In genomic region chr3:14875411-14876175, GRCh38 we compare ENCODE assay signal across 25 cellular contexts. TPM values are rescaled to one million over a fixed set of nuclear protein-coding genes. Genes with fewer than 3 reads are reported as not detected.
A peak's percentile ranks its signal among the peaks of the same experiment; 100 is the strongest.
DNase-seq lines count a peak whose midpoint lies in the region; ATAC-seq and TF ChIP-seq lines count a peak whose summit lies in the region.
"Had no signal": no experiment of that assay in that cellular context is flagged by ENCODE, and none has a peak within 500 bp of the region (broad histone marks: within the 10 kb centered on the region; RNA-seq: fewer than 3 reads in every experiment).

No MANE protein-coding gene starts in this region.

- H3K36me3 ChIP-seq in GM23338 (ENCODE audit: insufficient read depth): no peaks in the 10 kb centered on the region
- H3K36me3 ChIP-seq in HEK293 (ENCODE audit: control insufficient read depth in 2 of 2, insufficient read depth in 1 of 2, low read length in 2 of 2): no peaks in the 10 kb centered on the region
- H3K36me3 ChIP-seq in lower lobe of right lung: no peaks in the 10 kb centered on the region
- H3K36me3 ChIP-seq: MG63, SJSA1, transverse colon had no signal

- H3K79me2 ChIP-seq in GM23338 (replicated peaks; ENCODE audit: insufficient read depth): no peaks in the 10 kb centered on the region

- H3K27ac Mint-ChIP-seq in GM23338: 0 out of 2 replicates have a peak overlapping the region, but pooled peaks have one; percentile 21
- H3K27ac Mint-ChIP-seq in stimulated activated effector memory CD8-positive, alpha-beta T cell treated with anti-CD3 and anti-CD28 coated beads, Interleukin-12 subunit alpha, Interleukin-12 subunit beta, amount 100 ng/mL, for 72 hours: peak overlapping the region; percentile 68
- H3K27ac Mint-ChIP-seq: activated CD4-positive, alpha-beta memory T cell treated with anti-CD3 and anti-CD28 coated beads for 36 hours had no signal

- no peak overlapping the region for H3K4me3 Mint-ChIP-seq in GM23338
- no peak overlapping the region for H3K4me3 Mint-ChIP-seq in stimulated activated effector memory CD8-positive, alpha-beta T cell treated with anti-CD3 and anti-CD28 coated beads, Interleukin-12 subunit alpha, Interleukin-12 subunit beta, amount 100 ng/mL, for 72 hours
- H3K4me3 Mint-ChIP-seq: activated CD4-positive, alpha-beta memory T cell treated with anti-CD3 and anti-CD28 coated beads for 36 hours had no signal

- intact Hi-C loops in lower lobe of right lung (cut with DNase I): no loop called here

- no peaks in the 10 kb centered on the region; the same call in 2 of the 3 replicates for H3K9me3 Mint-ChIP-seq in GM23338
- H3K9me3 Mint-ChIP-seq in stimulated activated effector memory CD8-positive, alpha-beta T cell treated with anti-CD3 and anti-CD28 coated beads, Interleukin-12 subunit alpha, Interleukin-12 subunit beta, amount 100 ng/mL, for 72 hours: no peaks in the 10 kb centered on the region
- H3K9me3 Mint-ChIP-seq: activated CD4-positive, alpha-beta memory T cell treated with anti-CD3 and anti-CD28 coated beads for 36 hours had no signal

- no peak overlapping the region for H2AFZ ChIP-seq in GM23338

- peaks cover 2% of the 10 kb centered on the region for H3K27me3 Mint-ChIP-seq in GM23338 (ENCODE audit: insufficient read depth, low read depth, poor library complexity)
- H3K27me3 Mint-ChIP-seq: activated CD4-positive, alpha-beta memory T cell treated with anti-CD3 and anti-CD28 coated beads for 36 hours had no signal

- no peaks in the 10 kb centered on the region for H3K36me3 Mint-ChIP-seq in GM23338 (ENCODE audit: low read depth)
- H3K36me3 Mint-ChIP-seq in stimulated activated effector memory CD8-positive, alpha-beta T cell treated with anti-CD3 and anti-CD28 coated beads, Interleukin-12 subunit alpha, Interleukin-12 subunit beta, amount 100 ng/mL, for 72 hours: no peaks in the 10 kb centered on the region
- H3K36me3 Mint-ChIP-seq: activated CD4-positive, alpha-beta memory T cell treated with anti-CD3 and anti-CD28 coated beads for 36 hours had no signal

- POLR2A ChIA-PET in HEK293 (lab: Yijun Ruan, JAX): no interaction called here

- 0 out of 2 replicates have a peak, but pooled peaks cover 4% of the 10 kb centered on the region for H3K9me2 ChIP-seq in GM23338 (ENCODE audit: insufficient read depth)

- H3K27me3 ChIP-seq in GM23338 (ENCODE audit: insufficient read depth): no peaks in the 10 kb centered on the region
- H3K27me3 ChIP-seq in lower lobe of right lung (ENCODE audit: low read depth): no peaks in the 10 kb centered on the region
- H3K27me3 ChIP-seq: body of pancreas, MG63, SJSA1, transverse colon had no signal

- no peaks in the 10 kb centered on the region for H3F3A ChIP-seq in GM23338 (replicated peaks; ENCODE audit: low read depth)

- H3K4me1 Mint-ChIP-seq in GM23338: peaks cover 19% of the 10 kb centered on the region
- peaks cover 1% of the 10 kb centered on the region for H3K4me1 Mint-ChIP-seq in stimulated activated effector memory CD8-positive, alpha-beta T cell treated with anti-CD3 and anti-CD28 coated beads, Interleukin-12 subunit alpha, Interleukin-12 subunit beta, amount 100 ng/mL, for 72 hours

- CTCF ChIA-PET in HEK293 (lab: Yijun Ruan, JAX): no interaction called here

- H4K20me1 ChIP-seq in GM23338 (replicated peaks; ENCODE audit: insufficient read depth): no peaks in the 10 kb centered on the region

- H3K27ac ChIP-seq in GM23338 (ENCODE audit: low read depth) (no peak overlapping the region), HEK293 (ENCODE audit: extremely low read depth, low read depth, low read length) (no peak overlapping the region), lower lobe of right lung (peak overlapping the region; percentile 54)
- H3K27ac ChIP-seq: C4-2B, SJSA1 had no signal

- peaks cover 13% of the 10 kb centered on the region; the same call in 1 of the 2 replicates for H3K4me1 ChIP-seq in GM23338 (ENCODE audit: insufficient read depth)
- no peaks in the 10 kb centered on the region for H3K4me1 ChIP-seq in HEK293 (ENCODE audit: control insufficient read depth, insufficient read depth, low read length)
- H3K4me1 ChIP-seq in lower lobe of right lung: peaks cover 92% of the 10 kb centered on the region
- H3K4me1 ChIP-seq: body of pancreas, SJSA1 had no signal

- H3K4me2 ChIP-seq in GM23338: no peak overlapping the region

- ATAC-seq in GM23338: no peak
- ATAC-seq in lower lobe of right lung: no peak
- no peak for ATAC-seq in stimulated activated effector memory CD8-positive, alpha-beta T cell treated with anti-CD3 and anti-CD28 coated beads, Interleukin-12 subunit alpha, Interleukin-12 subunit beta, amount 100 ng/mL, for 72 hours
- ATAC-seq in GM21367 (IDR thresholded peaks at IDR 0.05; ENCODE audit: unreplicated experiment): no peak
- ATAC-seq: body of pancreas, HCT116, K562 had no signal

- TF ChIP-seq CTCF in GM23338 (conservative IDR thresholded peaks at IDR 0.05; ENCODE audit: low read depth in 2 of 2) (no peak), HEK293 (tag by site-specific recombination; IDR thresholded peaks at IDR 0.05) (no peak), lower lobe of right lung (IDR thresholded peaks at IDR 0.05) (no peak)

- no peaks in the 10 kb centered on the region for H3K9me3 ChIP-seq in HEK293 (ENCODE audit: control insufficient read depth, insufficient read depth, low read depth, low read length)
- H3K9me3 ChIP-seq in lower lobe of right lung: no peaks in the 10 kb centered on the region
- H3K9me3 ChIP-seq: body of pancreas, MG63, SJSA1, transverse colon had no signal

- no peak for DNase-seq in GM23338 (ENCODE audit: low spot score)
- no peak for DNase-seq in lower lobe of right lung
- DNase-seq in stimulated activated effector memory CD8-positive, alpha-beta T cell treated with anti-CD3 and anti-CD28 coated beads, Interleukin-12 subunit alpha, Interleukin-12 subunit beta, amount 100 ng/mL, for 72 hours (ENCODE audit: low spot score in 2 of 2): no peak
- no peak for DNase-seq in DMS153 treated with DMSO at 0.1 percent for 48 hours (lab: John Stamatoyannopoulos, UW; ENCODE audit: unreplicated experiment)
- no peak for DNase-seq in activated naive CD4-positive, alpha-beta T cell treated with Interleukin-2 at 50 U/mL for 16 hours
- DNase-seq: activated CD4-positive, alpha-beta memory T cell treated with anti-CD3 and anti-CD28 coated beads for 36 hours; activated CD4-positive, CD25-positive, alpha-beta regulatory T cell; activated gamma-delta T cell; body of pancreas; cerebellar nuclear complex; DMS79 treated with DMSO at 0.1 percent for 48 hours; glutamatergic neuron; kidney glomerular epithelial cell; MG63; NCI-H2029 treated with DMSO at 0.1 percent for 48 hours; T-helper 1 cell; transverse colon had no signal

- H3K4me3 ChIP-seq in GM23338 (no peak overlapping the region), HEK293 (ENCODE audit: low read depth, low read length) (no peak overlapping the region), lower lobe of right lung (no peak overlapping the region)
- H3K4me3 ChIP-seq: body of pancreas, K562, MG63, SJSA1, skin epidermis, transverse colon had no signal

TF ChIP-seq in GM23338, 12 proteins besides CTCF, POLR2A, EP300 and RAD21:
- TF ChIP-seq ZNF331 (CRISPR knock-in tag; IDR thresholded peaks at IDR 0.05; ENCODE audit: low read depth): no peak
- TF ChIP-seq EZH2phosphoT487 (IDR thresholded peaks at IDR 0.05; ENCODE audit: unreplicated experiment): no peak
- TF ChIP-seq EZH2 (IDR thresholded peaks at IDR 0.05; ENCODE audit: low read depth, unreplicated experiment): no peak

TF ChIP-seq in HEK293, 187 proteins besides CTCF, POLR2A, EP300 and RAD21 (continues in another document):
- TF ChIP-seq ZNF211 (tag by site-specific recombination; IDR thresholded peaks at IDR 0.05; ENCODE audit: low read depth) (no peak), OVOL3 (tag by site-specific recombination; IDR thresholded peaks at IDR 0.05) (no peak), PRDM2 (tag by site-specific recombination; IDR thresholded peaks at IDR 0.05; ENCODE audit: borderline replicate concordance) (no peak), ZNF341 (tag by site-specific recombination; IDR thresholded peaks at IDR 0.05; ENCODE audit: low read depth) (peak; percentile 19; the same call in 1 of the 2 replicates)

RNA-seq across cellular contexts. Expression of gene FGD5, which starts 56.8 kb away (rescaled TPM):
- 12.2 and 19.0 TPM in 2 replicates for total RNA-seq in GM23338 (2014; rRNA removed; shearing (Covaris generic))
- 6.9 and 7.4 TPM in 2 replicates for polyA plus RNA-seq in GM23338 (2016; fragmentation: Nextera tagmentation; extraction: Ambion mirVana)
- 85.0 TPM for total RNA-seq in lower lobe of right lung
- total RNA-seq: HT-29, SJSA1 had no signal
- polyA plus RNA-seq: K562 had no signal
